In genomic region chr14:104709387-104710019, GRCh38 we compare ENCODE assay signal across 15 cellular contexts. TPM values are rescaled to one million over a fixed set of nuclear protein-coding genes. Genes with fewer than 3 reads are reported as not detected.
DNase-seq lines count a peak whose midpoint lies in the region; ATAC-seq and TF ChIP-seq lines count a peak whose summit lies in the region.
"Had no signal": no experiment of that assay in that cellular context is flagged by ENCODE, and none has a peak within 500 bp of the region (broad histone marks: within the 10 kb centered on the region; RNA-seq: fewer than 3 reads in every experiment).

No MANE protein-coding gene starts in this region.

- no peak for TF ChIP-seq POLR2A in IMR-90 (IDR thresholded peaks at IDR 0.05; ENCODE audit: low read depth, low read length)

- H3K27ac ChIP-seq in BLaER1 (peak overlapping the region; percentile 30; the same call in 1 of the 2 replicates), IMR-90 (ENCODE audit: insufficient read depth, low read length) (no peak overlapping the region), dorsolateral prefrontal cortex (peak overlapping the region in 41 of 59 donors; percentile 1 to 86 (median 70)), substantia nigra (ENCODE audit: low read depth, low read length, poor library complexity, severe bottlenecking) (peak overlapping the region; percentile 82)
- H3K27ac ChIP-seq: GM23248, HL-60, Peyer's patch had no signal

- H3K4ac ChIP-seq in IMR-90 (ENCODE audit: low read depth, low read length): no peak overlapping the region

- H3K36me3 ChIP-seq in BLaER1 (peaks cover 78% of the 10 kb centered on the region), IMR-90 (ENCODE audit: control insufficient read depth, insufficient read depth, low read length) (peaks cover 64% of the 10 kb centered on the region)

- CTCF ChIA-PET in IMR-90 (lab: Yijun Ruan, JAX): interaction anchor here (0.6 to 1.1 kb wide), 3 partner anchors 13 to 44 kb away, joined by 3 to 4 read pairs (median 3); no protein-coding TSS in a partner anchor

- H2BK20ac ChIP-seq in IMR-90 (ENCODE audit: low read depth, low read length): no peak overlapping the region

- POLR2A ChIA-PET in IMR-90 (lab: Charles Lee; ENCODE audit: unreplicated experiment): no interaction called here

- intact Hi-C loops in IMR-90 (cut with micrococcal nuclease) (loop anchor here (2.0 kb wide), 1 partner anchor 573 kb away; no protein-coding TSS in a partner anchor), dorsolateral prefrontal cortex (cut with DNase I) (loop anchor here in 1 of 2 donors (2.0 kb wide), 1 partner anchor 59 kb away; no protein-coding TSS in a partner anchor), sciatic nerve (cut with DNase I) (loop anchor here (5.0 kb wide), 1 partner anchor 57 kb away; no protein-coding TSS in a partner anchor)

- no peaks in the 10 kb centered on the region for H3K9me1 ChIP-seq in IMR-90 (ENCODE audit: insufficient read depth, low read length)

- H3K14ac ChIP-seq in IMR-90 (replicated peaks; ENCODE audit: low read depth, low read length): no peak overlapping the region

- BruUV-seq in IMR-90 (replicated peaks; lab: Mats Ljungman, UMichigan): no TSS peak

- H4K91ac ChIP-seq in IMR-90 (ENCODE audit: insufficient read depth, low read depth, low read length): no peak overlapping the region

- 100% methylated on average over 5 of the region's 18 CpGs; no CpG with 5 or more reads in 1 of the 2 experiments for WGBS in IMR-90 (ENCODE audit: extremely low coverage in 2 of 2, insufficient read length in 1 of 2), 2 experiments

- no peak overlapping the region for H2BK15ac ChIP-seq in IMR-90 (ENCODE audit: low read depth, low read length)

- H2BK5ac ChIP-seq in IMR-90 (ENCODE audit: low read depth, low read length, poor library complexity, severe bottlenecking): no peak overlapping the region

- H3K9ac ChIP-seq in BLaER1: no peak overlapping the region
- H3K9ac ChIP-seq in IMR-90 (ENCODE audit: low read depth, low read length): no peak overlapping the region
- H3K9ac ChIP-seq: GM23248, SK-N-SH had no signal

- no peak overlapping the region for H3K4me2 ChIP-seq in BLaER1
- no peak overlapping the region for H3K4me2 ChIP-seq in IMR-90 (ENCODE audit: low read depth, low read length)
- H3K4me2 ChIP-seq: SK-N-SH had no signal

- H3K56ac ChIP-seq in IMR-90 (ENCODE audit: extremely low read depth, insufficient read depth, low read length): no peak overlapping the region

- no peak overlapping the region for H4K8ac ChIP-seq in IMR-90 (ENCODE audit: low read depth in 2 of 2, low read length in 2 of 2)

- peaks cover 5 to 8% of the 10 kb centered on the region in 2 experiments; a peak in 1 of 4 replicates for H3K79me1 ChIP-seq in IMR-90 (ENCODE audit: low read depth in 1 of 2, low read length in 2 of 2)

- H3K9me3 ChIP-seq in BLaER1 (no peaks in the 10 kb centered on the region), IMR-90 (ENCODE audit: control insufficient read depth, insufficient read depth, low read length) (no peaks in the 10 kb centered on the region)
- H3K9me3 ChIP-seq: HAP-1, Peyer's patch, SK-N-SH had no signal

- TF ChIP-seq CTCF in IMR-90 (conservative IDR thresholded peaks at IDR 0.05; ENCODE audit: low read depth, low read length) (no peak), dorsolateral prefrontal cortex (IDR thresholded peaks at IDR 0.05 in 54 of 56, conservative IDR thresholded peaks at IDR 0.05 in 2 of 56; ENCODE audit: low read depth in 1 of 56, partially characterized antibody in 56 of 56) (no peak)

- peak overlapping the region; percentile 79 for H2AK9ac ChIP-seq in IMR-90 (replicated peaks; ENCODE audit: low read depth, low read length, poor library complexity)

- TF ChIP-seq RAD21 in IMR-90 (IDR thresholded peaks at IDR 0.05; ENCODE audit: low read length): no peak

- no peak overlapping the region for H3K23ac ChIP-seq in IMR-90 (ENCODE audit: low read depth, low read length)

- no peak overlapping the region for H2AK5ac ChIP-seq in IMR-90 (ENCODE audit: low read depth, low read length)

- in situ Hi-C loops in IMR-90 (cut with MboI; ENCODE audit: low sequenced_read_pairs): loop anchor here (5.0 kb wide), 1 partner anchor 52 kb away; no protein-coding TSS in a partner anchor

- ATAC-seq in IMR-90 (ENCODE audit: low read depth) (no peak), sciatic nerve (no peak)

- H4K5ac ChIP-seq in IMR-90 (ENCODE audit: low read depth, low read length): no peak overlapping the region

- H3K4me1 ChIP-seq in BLaER1 (peaks cover 86% of the 10 kb centered on the region), IMR-90 (ENCODE audit: control insufficient read depth, insufficient read depth, low read length) (peaks cover 4% of the 10 kb centered on the region; the same call in 1 of the 2 replicates)
- H3K4me1 ChIP-seq: HAP-1 had no signal

- H2AFZ ChIP-seq in IMR-90 (replicated peaks; ENCODE audit: low read length, poor library complexity): no peak overlapping the region
- H2AFZ ChIP-seq: GM23248 had no signal

- DNase-seq in IMR-90 (no peak), dorsolateral prefrontal cortex (no peak), substantia nigra (lab: John Stamatoyannopoulos, UW) (no peak), HT-29 (ENCODE audit: low spot score) (no peak), sciatic nerve (ENCODE audit: low spot score) (no peak), SIG-M5 treated with dmso at 0.1 percent for 504 hours (lab: John Stamatoyannopoulos, UW; ENCODE audit: unreplicated experiment) (no peak)
- DNase-seq: GM23248, KG1, NCI-H1436 treated with DMSO at 0.1 percent for 48 hours, NCI-H226 had no signal

- no peak overlapping the region for H3K18ac ChIP-seq in IMR-90 (ENCODE audit: low read depth, low read length)

- H2BK120ac ChIP-seq in IMR-90 (ENCODE audit: low read depth, low read length): no peak overlapping the region

- dilution Hi-C loops in IMR-90 (cut with HindIII; ENCODE audit: low sequenced_read_pairs, unreplicated experiment): no loop called here

- H3K4me3 ChIP-seq in BLaER1: no peak overlapping the region
- H3K4me3 ChIP-seq in IMR-90 (ENCODE audit: insufficient read depth, low read depth, low read length): no peak overlapping the region
- H3K4me3 ChIP-seq in dorsolateral prefrontal cortex: no peak overlapping the region
- H3K4me3 ChIP-seq: GM23248, HAP-1, Peyer's patch had no signal

- H4K20me1 ChIP-seq in BLaER1: peaks cover 30% of the 10 kb centered on the region
- peaks cover 22% of the 10 kb centered on the region for H4K20me1 ChIP-seq in IMR-90 (ENCODE audit: insufficient read depth, low read length)

- H3K27me3 ChIP-seq in BLaER1: no peaks in the 10 kb centered on the region
- H3K27me3 ChIP-seq in IMR-90 (ENCODE audit: control insufficient read depth, insufficient read depth, low read length): no peaks in the 10 kb centered on the region
- no peaks in the 10 kb centered on the region for H3K27me3 ChIP-seq in dorsolateral prefrontal cortex
- H3K27me3 ChIP-seq: Peyer's patch had no signal

TF ChIP-seq in IMR-90, 13 proteins besides CTCF, POLR2A, EP300 and RAD21:
- TF ChIP-seq SMC3 (IDR thresholded peaks at IDR 0.05; ENCODE audit: low read depth, low read length) (no peak), ELK1 (IDR thresholded peaks at IDR 0.05; ENCODE audit: borderline replicate concordance, low read depth, low read length) (no peak), MAFK (IDR thresholded peaks at IDR 0.05; ENCODE audit: low read depth, low read length) (no peak)

RNA-seq across cellular contexts. Expression of gene ADSS1, which starts 14.5 kb away (rescaled TPM):
- total RNA-seq in IMR-90 (2012; rRNA removed): 1.8 and 2.5 TPM in 2 replicates
- 3.9 and 5.2 TPM in 2 replicates for polyA plus RNA-seq in IMR-90 (2012; rRNA removed)
- 5.9 and 6.5 TPM in 2 replicates for polyA plus RNA-seq in IMR-90 (2012; cell fraction: cytosol; rRNA removed)
- polyA plus RNA-seq in IMR-90 (2012; cell fraction: nucleus; rRNA removed; ENCODE audit: low replicate concordance): 28.6 and 32.1 TPM in 2 replicates
- 10 to 100 TPM in 62 of 120 experiments, 1 to 10 TPM in 58; 4.2 to 28.9 (median 10.3) TPM for total RNA-seq in dorsolateral prefrontal cortex
- total RNA-seq in HT-29 (2014; rRNA removed; shearing (Covaris generic)): 2.1 and 8.3 TPM in 2 replicates
- 11.5 TPM for total RNA-seq in sciatic nerve

RNA-seq across cellular contexts. Expression of gene INF2, which starts 20.1 kb away (rescaled TPM):
- total RNA-seq in IMR-90 (2012; rRNA removed) (16.8 and 20.0 TPM in 2 replicates), dorsolateral prefrontal cortex (100 to 1,000 TPM in 97 of 120 experiments, 10 to 100 TPM in 23; 69.5 to 290 (median 127) TPM), sciatic nerve (343 TPM)
- polyA plus RNA-seq in IMR-90 (2012; rRNA removed): 62.1 and 76.2 TPM in 2 replicates
- polyA plus RNA-seq in IMR-90 (2012; cell fraction: cytosol; rRNA removed): 39.3 and 68.1 TPM in 2 replicates
- 179 and 366 TPM in 2 replicates for polyA plus RNA-seq in IMR-90 (2012; cell fraction: nucleus; rRNA removed; ENCODE audit: low replicate concordance)
- total RNA-seq in HT-29 (2014; rRNA removed; shearing (Covaris generic)): 293 and 322 TPM in 2 replicates

RNA-seq across cellular contexts. Expression of gene SIVA1, which starts 43.4 kb away (rescaled TPM):
- 132 and 166 TPM in 2 replicates for total RNA-seq in IMR-90 (2012; rRNA removed)
- 184 and 248 TPM in 2 replicates for polyA plus RNA-seq in IMR-90 (2012; rRNA removed)
- 392 and 403 TPM in 2 replicates for polyA plus RNA-seq in IMR-90 (2012; cell fraction: cytosol; rRNA removed)
- 69.2 and 188 TPM in 2 replicates for polyA plus RNA-seq in IMR-90 (2012; cell fraction: nucleus; rRNA removed; ENCODE audit: low replicate concordance)
- total RNA-seq in dorsolateral prefrontal cortex: 10 to 100 TPM; 23.3 to 52.5 (median 36.1) TPM
- total RNA-seq in HT-29 (2014; rRNA removed; shearing (Covaris generic)): 243 and 250 TPM in 2 replicates
- total RNA-seq in sciatic nerve: 56.6 TPM
